In the genomic region with DNA sequence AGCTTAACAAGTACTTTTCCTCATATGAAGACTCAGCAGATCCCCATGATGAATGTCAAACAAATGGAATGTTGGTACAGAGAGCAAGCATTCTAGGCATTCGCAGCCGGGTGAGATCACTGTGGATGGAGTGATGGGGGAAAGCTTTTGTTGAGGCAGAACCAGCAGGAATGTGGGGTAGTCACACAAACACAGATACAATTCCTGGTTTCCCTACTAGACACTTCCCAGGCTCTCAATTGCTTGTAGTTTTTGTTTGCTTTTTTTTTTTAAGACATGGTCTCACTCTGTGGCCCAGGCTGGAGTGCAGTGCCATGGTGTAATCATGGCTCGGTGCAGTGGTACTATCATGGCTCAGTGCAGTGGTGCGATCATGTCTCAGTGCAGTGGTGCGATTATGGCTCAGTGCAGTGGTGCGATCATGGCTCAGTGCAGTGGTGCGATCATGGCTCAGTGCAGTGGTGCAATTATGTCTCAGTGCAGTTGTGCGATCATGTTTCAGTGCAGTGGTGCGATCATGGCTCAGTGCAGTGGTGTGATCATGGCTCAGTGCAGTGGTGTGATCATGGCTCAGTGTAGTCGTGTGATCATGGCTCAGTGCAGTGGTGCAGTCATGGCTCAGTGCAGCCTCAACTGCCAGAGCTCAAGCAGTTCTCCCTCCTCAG, we compare ENCODE assay signal across 10 cellular contexts. TPM values are rescaled to one million over a fixed set of nuclear protein-coding genes. Genes with fewer than 3 reads are reported as not detected.
DNase-seq lines count a peak whose midpoint lies in the region; ATAC-seq, FAIRE-seq and TF ChIP-seq lines count a peak whose summit lies in the region.
"Had no signal": no experiment of that assay in that cellular context is flagged by ENCODE, and none has a peak within 500 bp of the region (broad histone marks: within the 10 kb centered on the region; RNA-seq: fewer than 3 reads in every experiment).

No MANE protein-coding gene starts in this region.

- peaks cover 0 to 8% of the 10 kb centered on the region in 2 donors for H3K9me3 Mint-ChIP-seq in stimulated activated naive CD8-positive, alpha-beta T cell treated with anti-CD3 and anti-CD28 coated beads, Interleukin-15, amount 100 ng/mL, for 72 hours

- TF ChIP-seq CTCF in foreskin fibroblast (IDR thresholded peaks at IDR 0.05; ENCODE audit: low read depth, low read length): no peak

- ATAC-seq in SK-N-SH treated with all-trans-retinoic acid at 6 μM for 48 hours: peak; percentile 91
- ATAC-seq in stimulated activated naive CD8-positive, alpha-beta T cell treated with anti-CD3 and anti-CD28 coated beads, Interleukin-15, amount 100 ng/mL, for 72 hours: no peak

- H3K27me3 ChIP-seq in skeletal muscle tissue (ENCODE audit: control insufficient read depth in 3 of 3, insufficient read depth in 3 of 3, low read length in 3 of 3): no peaks in the 10 kb centered on the region

- DNase-seq in GM12891 (ENCODE audit: insufficient read length, low spot score) (no peak), foreskin fibroblast (peak; percentile 93), NCI-H2227 treated with DMSO at 0.1 percent for 48 hours (lab: John Stamatoyannopoulos, UW) (no peak), posterior vena cava (ENCODE audit: low spot score) (no peak), occipital lobe (lab: John Stamatoyannopoulos, UW) (no peak)
- DNase-seq in stimulated activated naive CD8-positive, alpha-beta T cell treated with anti-CD3 and anti-CD28 coated beads, Interleukin-15, amount 100 ng/mL, for 72 hours: no peak
- DNase-seq: NCI-H1417 treated with DMSO at 0.1 percent for 48 hours had no signal

- no peak for TF ChIP-seq POLR2A in GM12891 (IDR thresholded peaks at IDR 0.05; ENCODE audit: low read depth, low read length)

- H3K9me3 ChIP-seq in skeletal muscle tissue (ENCODE audit: control insufficient read depth in 3 of 3, low read length in 3 of 3): no peaks in the 10 kb centered on the region

- H3K4me3 Mint-ChIP-seq in stimulated activated naive CD8-positive, alpha-beta T cell treated with anti-CD3 and anti-CD28 coated beads, Interleukin-15, amount 100 ng/mL, for 72 hours: no peak overlapping the region

- intact Hi-C loops in posterior vena cava (cut with DNase I): loop anchor here in 1 of 2 donors (10.0 kb wide), 1 partner anchor 55 kb away; no protein-coding TSS in a partner anchor

- H3K27ac Mint-ChIP-seq in stimulated activated naive CD8-positive, alpha-beta T cell treated with anti-CD3 and anti-CD28 coated beads, Interleukin-15, amount 100 ng/mL, for 72 hours: peak overlapping the region in 1 of 2 donors; percentile 47

- no peaks in the 10 kb centered on the region for H3K27me3 Mint-ChIP-seq in stimulated activated naive CD8-positive, alpha-beta T cell treated with anti-CD3 and anti-CD28 coated beads, Interleukin-15, amount 100 ng/mL, for 72 hours

- peaks cover 54% of the 10 kb centered on the region for H3K4me1 Mint-ChIP-seq in stimulated activated naive CD8-positive, alpha-beta T cell treated with anti-CD3 and anti-CD28 coated beads, Interleukin-15, amount 100 ng/mL, for 72 hours

- peak; percentile 58 for FAIRE-seq in GM12891 (lab: Jason Lieb, UNC)
- FAIRE-seq: TTC549 had no signal

- peak overlapping the region in 1 of 3 donors; percentile 1 for H3K9ac ChIP-seq in skeletal muscle tissue (ENCODE audit: low read depth in 1 of 3, low read length in 3 of 3)

- H3K4me1 ChIP-seq in skeletal muscle tissue (ENCODE audit: control insufficient read depth in 3 of 3, insufficient read depth in 3 of 3, low read length in 3 of 3): peaks cover 14 to 33% (median 29%) of the 10 kb centered on the region in 3 donors

- H3K4me3 ChIP-seq in foreskin fibroblast (ENCODE audit: low read depth in 1 of 2, low read length in 2 of 2): no peak overlapping the region
- H3K4me3 ChIP-seq in skeletal muscle tissue (ENCODE audit: low read length in 3 of 3): peak overlapping the region in 1 of 3 donors; percentile 29

- H3K36me3 ChIP-seq in skeletal muscle tissue (ENCODE audit: control insufficient read depth in 3 of 3, insufficient read depth in 3 of 3, low read length in 3 of 3): no peaks in the 10 kb centered on the region

- peak overlapping the region; percentile 12 for H3K27ac ChIP-seq in skeletal muscle tissue (ENCODE audit: low read depth, low read length)

TF ChIP-seq in GM12891, 5 proteins besides CTCF, POLR2A, EP300 and RAD21:
- TF ChIP-seq POU2F2 (IDR thresholded peaks at IDR 0.05; ENCODE audit: low read depth, low read length) (no peak), PAX5 (IDR thresholded peaks at IDR 0.05; ENCODE audit: insufficient read depth, low read length, severe bottlenecking) (no peak), POLR2AphosphoS5 (IDR thresholded peaks at IDR 0.05; ENCODE audit: low read depth, low read length) (no peak), TAF1 (IDR thresholded peaks at IDR 0.05; ENCODE audit: low read depth, low read length) (no peak), SPI1 (IDR thresholded peaks at IDR 0.05; ENCODE audit: low read depth, low read length) (no peak)

TF ChIP-seq in SK-N-SH treated with all-trans-retinoic acid at 6 μM for 48 hours, 23 proteins besides CTCF, POLR2A, EP300 and RAD21:
- TF ChIP-seq ISL1 (CRISPR knock-in tag; IDR thresholded peaks at IDR 0.05): peak; percentile 83
- 0 out of 2 replicates have a peak, but pooled peaks have one; percentile 12 for TF ChIP-seq SNAI2 (CRISPR knock-in tag; IDR thresholded peaks at IDR 0.05)
- TF ChIP-seq, protein P1, sequence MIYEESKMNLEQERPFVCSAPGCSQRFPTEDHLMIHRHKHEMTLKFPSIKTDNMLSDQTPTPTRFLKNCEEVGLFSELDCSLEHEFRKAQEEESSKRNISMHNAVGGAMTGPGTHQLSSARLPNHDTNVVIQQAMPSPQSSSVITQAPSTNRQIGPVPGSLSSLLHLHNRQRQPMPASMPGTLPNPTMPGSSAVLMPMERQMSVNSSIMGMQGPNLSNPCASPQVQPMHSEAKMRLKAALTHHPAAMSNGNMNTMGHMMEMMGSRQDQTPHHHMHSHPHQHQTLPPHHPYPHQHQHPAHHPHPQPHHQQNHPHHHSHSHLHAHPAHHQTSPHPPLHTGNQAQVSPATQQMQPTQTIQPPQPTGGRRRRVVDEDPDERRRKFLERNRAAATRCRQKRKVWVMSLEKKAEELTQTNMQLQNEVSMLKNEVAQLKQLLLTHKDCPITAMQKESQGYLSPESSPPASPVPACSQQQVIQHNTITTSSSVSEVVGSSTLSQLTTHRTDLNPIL (CRISPR knock-in tag; IDR thresholded peaks at IDR 0.05; ENCODE audit: low read depth): peak; percentile 90; the same call in 1 of the 2 replicates
- no peak for TF ChIP-seq CSDC2 (CRISPR knock-in tag; IDR thresholded peaks at IDR 0.05)
- 0 out of 2 replicates have a peak, but pooled peaks have one; percentile 20 for TF ChIP-seq GLIS3 (CRISPR knock-in tag; IDR thresholded peaks at IDR 0.05)
- TF ChIP-seq, protein P2, sequence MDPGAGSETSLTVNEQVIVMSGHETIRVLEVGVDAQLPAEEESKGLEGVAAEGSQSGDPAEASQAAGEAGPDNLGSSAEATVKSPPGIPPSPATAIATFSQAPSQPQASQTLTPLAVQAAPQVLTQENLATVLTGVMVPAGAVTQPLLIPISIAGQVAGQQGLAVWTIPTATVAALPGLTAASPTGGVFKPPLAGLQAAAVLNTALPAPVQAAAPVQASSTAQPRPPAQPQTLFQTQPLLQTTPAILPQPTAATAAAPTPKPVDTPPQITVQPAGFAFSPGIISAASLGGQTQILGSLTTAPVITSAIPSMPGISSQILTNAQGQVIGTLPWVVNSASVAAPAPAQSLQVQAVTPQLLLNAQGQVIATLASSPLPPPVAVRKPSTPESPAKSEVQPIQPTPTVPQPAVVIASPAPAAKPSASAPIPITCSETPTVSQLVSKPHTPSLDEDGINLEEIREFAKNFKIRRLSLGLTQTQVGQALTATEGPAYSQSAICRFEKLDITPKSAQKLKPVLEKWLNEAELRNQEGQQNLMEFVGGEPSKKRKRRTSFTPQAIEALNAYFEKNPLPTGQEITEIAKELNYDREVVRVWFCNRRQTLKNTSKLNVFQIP (CRISPR knock-in tag; IDR thresholded peaks at IDR 0.05; ENCODE audit: borderline replicate concordance, low read depth): no peak
TF ChIP-seq in SK-N-SH treated with all-trans-retinoic acid at 6 μM for 48 hours: peak in this region for 4.

RNA-seq across cellular contexts. Expression of a gene that starts 15.4 kb away (rescaled TPM):
- 40.8 TPM for polyA plus RNA-seq in GM12891 (2012; ENCODE audit: low read depth, missing spikeins)
- total RNA-seq in skeletal muscle tissue: 4.2 TPM
- 10 to 100 TPM; 28.5 to 51.5 TPM for total RNA-seq in posterior vena cava
- total RNA-seq in occipital lobe: 3.0 TPM

RNA-seq across cellular contexts. Expression of a gene that starts 17.2 kb away (rescaled TPM):
- 85.4 TPM for polyA plus RNA-seq in GM12891 (2012; ENCODE audit: low read depth, missing spikeins)
- total RNA-seq in skeletal muscle tissue (44.9 TPM), posterior vena cava (100 to 1,000 TPM; 150 to 167 TPM), occipital lobe (43.4 TPM)

RNA-seq across cellular contexts. Expression of a gene that starts 39.6 kb away (rescaled TPM):
- polyA plus RNA-seq in GM12891 (2012; ENCODE audit: low read depth, missing spikeins): 1,137 TPM
- total RNA-seq in skeletal muscle tissue (317 TPM), posterior vena cava (100 to 1,000 TPM; 342 to 378 TPM), occipital lobe (1,190 TPM)

RNA-seq across cellular contexts. Expression of a gene that starts 42.6 kb away (rescaled TPM):
- polyA plus RNA-seq in GM12891 (2012; ENCODE audit: low read depth, missing spikeins): 31.0 TPM
- 5.2 TPM for total RNA-seq in skeletal muscle tissue
- total RNA-seq in posterior vena cava: 10 to 100 TPM; 24.4 to 25.0 TPM
- 12.5 TPM for total RNA-seq in occipital lobe

Comparison
In these comparisons a context has a peak if more than half of its experiments do, and no peak if none do; other contexts are left out.
1. DNase-seq: peak in foreskin fibroblast (2 of 2); none in GM12891 (single experiment), NCI-H2227 treated with DMSO at 0.1 percent for 48 hours (single experiment), posterior vena cava (single experiment), stimulated activated naive CD8-positive, alpha-beta T cell treated with anti-CD3 and anti-CD28 coated beads, Interleukin-15, amount 100 ng/mL, for 72 hours (0 of 2) and occipital lobe (single experiment).